Comparison of ENCODE assay signal across 11 cellular contexts in the genomic region with DNA sequence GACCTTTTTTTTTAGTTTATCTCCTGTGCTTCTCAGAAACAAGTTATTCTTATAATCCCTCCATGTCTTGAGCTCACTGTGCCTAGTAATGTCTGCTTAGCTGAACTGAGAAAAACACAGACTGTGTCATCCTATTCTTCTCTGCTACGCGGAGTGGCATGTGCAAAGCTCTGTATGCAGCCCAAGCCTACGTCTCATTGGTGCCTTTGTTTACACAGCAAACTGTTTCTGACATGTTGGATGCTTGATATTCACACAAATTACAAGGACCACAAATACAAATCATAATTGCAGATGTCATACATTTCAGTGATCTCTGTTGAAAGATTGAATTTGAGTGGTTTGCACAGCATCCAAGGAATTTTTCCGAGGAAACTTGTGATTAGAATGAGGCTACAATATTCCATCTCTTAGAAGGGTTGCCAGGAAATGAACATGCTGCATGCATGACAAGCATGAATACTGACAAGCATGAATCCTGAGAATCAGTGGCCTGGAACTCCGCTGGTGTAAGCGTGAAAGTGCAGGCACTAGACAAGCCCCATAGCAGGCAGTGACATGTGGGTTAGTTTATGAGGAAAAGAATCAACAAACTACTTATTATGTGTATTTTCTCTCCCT.
DNase-seq lines count a peak whose midpoint lies in the region; ATAC-seq and TF ChIP-seq lines count a peak whose summit lies in the region.
"Had no signal": no experiment of that assay in that cellular context is flagged by ENCODE, and none has a peak within 500 bp of the region (broad histone marks: within the 10 kb centered on the region; RNA-seq: fewer than 3 reads in every experiment).

No MANE protein-coding gene starts in this region.

- CTCF ChIA-PET in HEK293T (lab: Yijun Ruan, JAX), result no interaction called here

- DNase-seq in HEK293T (ENCODE audit: extremely low spot score), result peak; percentile 36
- DNase-seq in astrocyte of the cerebellum (ENCODE audit: low read depth), result peak; percentile 48
- peak; percentile 42 to 81 for DNase-seq in hippocampal formation (lab: John Stamatoyannopoulos, UW)
- no peak for DNase-seq in NCI-H1105 (lab: John Stamatoyannopoulos, UW)
- DNase-seq in NOMO-1 treated with DMSO at 0.1 percent for 48 hours (lab: John Stamatoyannopoulos, UW; ENCODE audit: unreplicated experiment), result no peak
- DNase-seq: activated naive CD4-positive, alpha-beta T cell treated with anti-CD3 and anti-CD28 coated beads, Interleukin-2, amount 10 ng/mL, durations not matched to agents 7 days and 5 days; H7 had no signal

- H3K4me3 ChIP-seq in ACC112 (ENCODE audit: low read depth, low read length) (no peak overlapping the region), astrocyte of the cerebellum (ENCODE audit: low read depth, low read length) (no peak overlapping the region)
- H3K4me3 ChIP-seq: esophagus muscularis mucosa had no signal

- peaks cover 22% of the 10 kb centered on the region for H3K4me1 ChIP-seq in ACC112 (ENCODE audit: control insufficient read depth, insufficient read depth, low read length, unreplicated experiment)

- H3K27me3 ChIP-seq in ACC112 (ENCODE audit: insufficient read depth, low read length), result no peaks in the 10 kb centered on the region
- H3K27me3 ChIP-seq: esophagus muscularis mucosa had no signal

- H3K36me3 ChIP-seq in ACC112 (ENCODE audit: insufficient read depth, low read length), result no peaks in the 10 kb centered on the region
- H3K36me3 ChIP-seq: esophagus muscularis mucosa had no signal

- in situ Hi-C loops in astrocyte of the cerebellum (cut with HindIII; ENCODE audit: low sequenced_read_pairs), result no loop called here

- TF ChIP-seq CTCF in astrocyte of the cerebellum (IDR thresholded peaks at IDR 0.05; ENCODE audit: low read depth, low read length, missing control alignments), result peak; percentile 17

- H2AFZ ChIP-seq in ACC112 (ENCODE audit: low read length, unreplicated experiment), result no peak overlapping the region

- POLR2A ChIA-PET in HEK293T (lab: Yijun Ruan, JAX), result no interaction called here

- no peaks in the 10 kb centered on the region for H3K79me2 ChIP-seq in ACC112 (ENCODE audit: control insufficient read depth, insufficient read depth, low read length, unreplicated experiment)

- peak overlapping the region; percentile 94; the same call in 1 of the 2 replicates for H3K27ac ChIP-seq in ACC112 (ENCODE audit: low read depth, low read length)
- H3K27ac ChIP-seq: esophagus muscularis mucosa had no signal

- no peak for ATAC-seq in HG03354 (IDR thresholded peaks at IDR 0.05; ENCODE audit: poor library complexity, severe bottlenecking, unreplicated experiment)
- ATAC-seq in HG03439 (IDR thresholded peaks at IDR 0.05; ENCODE audit: unreplicated experiment), result no peak

TF ChIP-seq in HEK293T, 16 proteins besides CTCF, POLR2A, EP300 and RAD21:
- TF ChIP-seq, protein P1, sequence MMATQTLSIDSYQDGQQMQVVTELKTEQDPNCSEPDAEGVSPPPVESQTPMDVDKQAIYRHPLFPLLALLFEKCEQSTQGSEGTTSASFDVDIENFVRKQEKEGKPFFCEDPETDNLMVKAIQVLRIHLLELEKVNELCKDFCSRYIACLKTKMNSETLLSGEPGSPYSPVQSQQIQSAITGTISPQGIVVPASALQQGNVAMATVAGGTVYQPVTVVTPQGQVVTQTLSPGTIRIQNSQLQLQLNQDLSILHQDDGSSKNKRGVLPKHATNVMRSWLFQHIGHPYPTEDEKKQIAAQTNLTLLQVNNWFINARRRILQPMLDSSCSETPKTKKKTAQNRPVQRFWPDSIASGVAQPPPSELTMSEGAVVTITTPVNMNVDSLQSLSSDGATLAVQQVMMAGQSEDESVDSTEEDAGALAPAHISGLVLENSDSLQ (IDR thresholded peaks at IDR 0.05), result no peak
- TF ChIP-seq ZNF384 (IDR thresholded peaks at IDR 0.05), result no peak
- no peak for TF ChIP-seq HDGF (IDR thresholded peaks at IDR 0.05; ENCODE audit: borderline replicate concordance)
- TF ChIP-seq TARDBP (IDR thresholded peaks at IDR 0.05), result no peak
- TF ChIP-seq L3MBTL2 (conservative IDR thresholded peaks at IDR 0.05), result no peak
- TF ChIP-seq ELF4 (IDR thresholded peaks at IDR 0.05), result no peak
- no peak for TF ChIP-seq SUZ12 (IDR thresholded peaks at IDR 0.05)
- no peak for TF ChIP-seq FOXA1 (IDR thresholded peaks at IDR 0.05)
- no peak for TF ChIP-seq CTBP1 (IDR thresholded peaks at IDR 0.05; ENCODE audit: borderline replicate concordance)
- no peak for TF ChIP-seq FOXM1 (IDR thresholded peaks at IDR 0.05; ENCODE audit: borderline replicate concordance)

Comparison
In these comparisons a context has a peak if more than half of its experiments do, and no peak if none do; other contexts are left out.
1. DNase-seq: peak in HEK293T (single experiment), astrocyte of the cerebellum (single experiment) and hippocampal formation (2 of 2); none in NCI-H1105 (single experiment) and NOMO-1 treated with DMSO at 0.1 percent for 48 hours (single experiment).